ENCODE assay signal across 1 cellular context in the genomic region with DNA sequence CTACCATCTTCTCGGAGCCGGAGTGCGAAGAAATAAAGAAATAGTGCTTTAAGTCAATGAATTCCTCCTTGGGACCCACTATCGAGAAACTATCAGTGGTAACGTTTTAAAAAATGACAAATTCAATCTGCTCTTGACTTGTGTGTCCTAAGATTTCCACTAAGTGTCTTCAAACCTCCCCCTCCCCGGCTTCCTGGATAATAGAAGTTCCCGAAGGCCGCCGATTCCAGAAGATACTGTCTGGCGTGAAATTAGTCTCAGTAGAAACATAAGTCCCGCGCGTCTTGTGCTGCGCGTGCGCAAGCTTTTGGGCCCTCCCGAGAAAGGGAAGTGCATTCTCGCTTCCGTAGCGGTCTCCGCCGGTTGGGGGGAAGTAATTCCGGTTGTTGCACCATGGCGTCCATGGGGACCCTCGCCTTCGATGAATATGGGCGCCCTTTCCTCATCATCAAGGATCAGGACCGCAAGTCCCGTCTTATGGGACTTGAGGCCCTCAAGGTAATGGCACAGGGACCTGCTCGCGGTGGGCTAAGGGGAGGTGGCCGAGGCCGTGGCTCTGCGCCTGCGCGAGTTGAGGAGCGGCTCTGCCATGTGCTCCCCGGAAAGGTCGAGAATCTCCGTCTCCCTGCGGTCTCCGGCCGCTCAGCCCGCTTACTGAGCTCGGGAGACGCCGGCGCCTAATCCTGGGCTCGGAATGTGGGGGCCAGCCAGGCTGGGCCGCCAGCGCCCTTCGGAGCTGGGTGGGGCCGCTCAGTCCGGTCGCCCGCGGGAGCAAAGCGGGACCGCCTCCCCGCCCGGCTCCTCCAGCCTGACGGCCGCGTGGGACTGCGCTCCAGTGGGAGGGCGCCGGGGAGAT.
TF ChIP-seq lines count a peak whose summit lies in the region.

A gene (plus strand): TSS at position 333 of the 856 bp plus-strand sequence. CDS start 61 bp downstream, at position 394.

TF ChIP-seq in WTC11, 78 proteins besides CTCF, POLR2A, EP300 and RAD21 (continued from another document):
- TF ChIP-seq, protein P1, sequence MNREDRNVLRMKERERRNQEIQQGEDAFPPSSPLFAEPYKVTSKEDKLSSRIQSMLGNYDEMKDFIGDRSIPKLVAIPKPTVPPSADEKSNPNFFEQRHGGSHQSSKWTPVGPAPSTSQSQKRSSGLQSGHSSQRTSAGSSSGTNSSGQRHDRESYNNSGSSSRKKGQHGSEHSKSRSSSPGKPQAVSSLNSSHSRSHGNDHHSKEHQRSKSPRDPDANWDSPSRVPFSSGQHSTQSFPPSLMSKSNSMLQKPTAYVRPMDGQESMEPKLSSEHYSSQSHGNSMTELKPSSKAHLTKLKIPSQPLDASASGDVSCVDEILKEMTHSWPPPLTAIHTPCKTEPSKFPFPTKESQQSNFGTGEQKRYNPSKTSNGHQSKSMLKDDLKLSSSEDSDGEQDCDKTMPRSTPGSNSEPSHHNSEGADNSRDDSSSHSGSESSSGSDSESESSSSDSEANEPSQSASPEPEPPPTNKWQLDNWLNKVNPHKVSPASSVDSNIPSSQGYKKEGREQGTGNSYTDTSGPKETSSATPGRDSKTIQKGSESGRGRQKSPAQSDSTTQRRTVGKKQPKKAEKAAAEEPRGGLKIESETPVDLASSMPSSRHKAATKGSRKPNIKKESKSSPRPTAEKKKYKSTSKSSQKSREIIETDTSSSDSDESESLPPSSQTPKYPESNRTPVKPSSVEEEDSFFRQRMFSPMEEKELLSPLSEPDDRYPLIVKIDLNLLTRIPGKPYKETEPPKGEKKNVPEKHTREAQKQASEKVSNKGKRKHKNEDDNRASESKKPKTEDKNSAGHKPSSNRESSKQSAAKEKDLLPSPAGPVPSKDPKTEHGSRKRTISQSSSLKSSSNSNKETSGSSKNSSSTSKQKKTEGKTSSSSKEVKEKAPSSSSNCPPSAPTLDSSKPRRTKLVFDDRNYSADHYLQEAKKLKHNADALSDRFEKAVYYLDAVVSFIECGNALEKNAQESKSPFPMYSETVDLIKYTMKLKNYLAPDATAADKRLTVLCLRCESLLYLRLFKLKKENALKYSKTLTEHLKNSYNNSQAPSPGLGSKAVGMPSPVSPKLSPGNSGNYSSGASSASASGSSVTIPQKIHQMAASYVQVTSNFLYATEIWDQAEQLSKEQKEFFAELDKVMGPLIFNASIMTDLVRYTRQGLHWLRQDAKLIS (CRISPR knock-in tag; IDR thresholded peaks at IDR 0.05; ENCODE audit: borderline replicate concordance): no peak
- TF ChIP-seq, protein P2, sequence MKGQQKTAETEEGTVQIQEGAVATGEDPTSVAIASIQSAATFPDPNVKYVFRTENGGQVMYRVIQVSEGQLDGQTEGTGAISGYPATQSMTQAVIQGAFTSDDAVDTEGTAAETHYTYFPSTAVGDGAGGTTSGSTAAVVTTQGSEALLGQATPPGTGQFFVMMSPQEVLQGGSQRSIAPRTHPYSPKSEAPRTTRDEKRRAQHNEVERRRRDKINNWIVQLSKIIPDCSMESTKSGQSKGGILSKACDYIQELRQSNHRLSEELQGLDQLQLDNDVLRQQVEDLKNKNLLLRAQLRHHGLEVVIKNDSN (CRISPR knock-in tag; IDR thresholded peaks at IDR 0.05): 0 out of 2 replicates have a peak, but pooled peaks have one; percentile 12
- 0 out of 2 replicates have a peak, but pooled peaks have one; percentile 66 for TF ChIP-seq MYBL2 (CRISPR knock-in tag; IDR thresholded peaks at IDR 0.05)
- TF ChIP-seq, protein P3, sequence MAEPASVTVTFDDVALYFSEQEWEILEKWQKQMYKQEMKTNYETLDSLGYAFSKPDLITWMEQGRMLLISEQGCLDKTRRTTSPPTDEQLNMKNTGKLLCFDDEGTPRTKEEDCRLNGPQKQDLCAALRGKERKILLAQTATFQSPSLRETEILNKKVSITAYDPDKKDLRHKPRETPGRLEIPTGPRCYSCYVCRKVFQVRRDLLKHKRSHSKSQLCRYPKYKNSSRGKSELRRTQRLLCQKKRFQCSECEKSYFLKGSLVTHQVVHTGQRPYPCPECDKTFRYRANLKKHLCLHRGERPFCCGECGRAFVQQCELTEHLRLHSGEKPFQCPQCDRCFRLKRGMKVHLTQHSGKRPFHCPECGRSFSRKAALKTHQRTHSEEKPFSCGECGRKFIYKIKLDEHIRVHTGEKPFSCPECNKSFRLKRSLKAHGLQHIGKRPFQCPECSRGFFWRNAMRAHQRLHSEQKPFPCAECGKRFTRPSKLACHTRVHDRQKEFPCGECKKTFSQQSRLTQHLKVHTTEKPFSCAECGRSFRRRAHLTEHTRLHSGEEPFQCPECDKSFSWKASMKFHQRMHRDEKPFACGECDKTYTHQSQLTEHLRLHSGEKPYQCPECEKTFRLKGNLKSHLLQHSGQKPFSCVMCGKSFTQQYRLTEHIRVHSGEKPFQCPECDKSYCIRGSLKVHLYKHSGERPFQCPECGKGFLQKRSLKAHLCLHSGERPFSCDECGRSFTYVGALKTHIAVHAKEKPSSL (CRISPR knock-in tag; conservative IDR thresholded peaks at IDR 0.05): no peak
- TF ChIP-seq, protein P4, sequence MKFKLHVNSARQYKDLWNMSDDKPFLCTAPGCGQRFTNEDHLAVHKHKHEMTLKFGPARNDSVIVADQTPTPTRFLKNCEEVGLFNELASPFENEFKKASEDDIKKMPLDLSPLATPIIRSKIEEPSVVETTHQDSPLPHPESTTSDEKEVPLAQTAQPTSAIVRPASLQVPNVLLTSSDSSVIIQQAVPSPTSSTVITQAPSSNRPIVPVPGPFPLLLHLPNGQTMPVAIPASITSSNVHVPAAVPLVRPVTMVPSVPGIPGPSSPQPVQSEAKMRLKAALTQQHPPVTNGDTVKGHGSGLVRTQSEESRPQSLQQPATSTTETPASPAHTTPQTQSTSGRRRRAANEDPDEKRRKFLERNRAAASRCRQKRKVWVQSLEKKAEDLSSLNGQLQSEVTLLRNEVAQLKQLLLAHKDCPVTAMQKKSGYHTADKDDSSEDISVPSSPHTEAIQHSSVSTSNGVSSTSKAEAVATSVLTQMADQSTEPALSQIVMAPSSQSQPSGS (CRISPR knock-in tag; IDR thresholded peaks at IDR 0.05; ENCODE audit: borderline replicate concordance, low read depth): no peak
- TF ChIP-seq FOXJ3 (CRISPR knock-in tag; IDR thresholded peaks at IDR 0.05; ENCODE audit: borderline replicate concordance): no peak
- TF ChIP-seq GABPB1 (CRISPR knock-in tag; IDR thresholded peaks at IDR 0.05): peak; percentile 85
- TF ChIP-seq ZNF263 (CRISPR knock-in tag; IDR thresholded peaks at IDR 0.05; ENCODE audit: low read depth): peak; percentile 17; the same call in 1 of the 2 replicates
- no peak for TF ChIP-seq CBFB (CRISPR knock-in tag; IDR thresholded peaks at IDR 0.05; ENCODE audit: low read depth)
- TF ChIP-seq JAZF1 (CRISPR knock-in tag; IDR thresholded peaks at IDR 0.05): no peak
- peak; percentile 32; the same call in 1 of the 2 replicates for TF ChIP-seq FOXP1 (CRISPR knock-in tag; IDR thresholded peaks at IDR 0.05; ENCODE audit: borderline replicate concordance)
- TF ChIP-seq GTF2I (CRISPR knock-in tag; conservative IDR thresholded peaks at IDR 0.05): no peak
